16 cellular contexts compared by ENCODE assay signal in genomic region chr15:65883571-65883970, GRCh38. TPM values are rescaled to one million over a fixed set of nuclear protein-coding genes. Genes with fewer than 3 reads are reported as not detected.
DNase-seq lines count a peak whose midpoint lies in the region; ATAC-seq and TF ChIP-seq lines count a peak whose summit lies in the region.
"Had no signal": no experiment of that assay in that cellular context is flagged by ENCODE, and none has a peak within 500 bp of the region (broad histone marks: within the 10 kb centered on the region; RNA-seq: fewer than 3 reads in every experiment).

No MANE protein-coding gene starts in this region.

- CTCF ChIA-PET in Calu3 (lab: Charles Lee), result no interaction called here

- no peak for DNase-seq in T-helper 2 cell treated with Interferon-gamma antibody and Interleukin-4, amounts not matched to agents 5 μg/mL and 100 μg/mL, for 36 hours (ENCODE audit: low spot score)
- DNase-seq in T-helper 2 cell, result no peak
- no peak for DNase-seq in Calu3
- no peak for DNase-seq in activated naive CD8-positive, alpha-beta T cell treated with anti-CD3 and anti-CD28 coated beads for 36 hours
- no peak for DNase-seq in progenitor cell of endocrine pancreas (ENCODE audit: low spot score, unreplicated experiment)
- no peak for DNase-seq in GOT3 (lab: John Stamatoyannopoulos, UW)
- no peak for DNase-seq in left cardiac atrium
- DNase-seq: GF-D8, GM23248, KG1, NCI-H1092 treated with DMSO at 0.1 percent for 48 hours, NCI-H1694 treated with DMSO at 0.1 percent for 48 hours, NCI-H446, Right ventricle myocardium superior had no signal

- ATAC-seq in left cardiac atrium, result no peak
- ATAC-seq in GM18870 (IDR thresholded peaks at IDR 0.05; ENCODE audit: unreplicated experiment), result no peak
- ATAC-seq: Panc1 had no signal

- peaks cover 72% of the 10 kb centered on the region for H3K36me3 Mint-ChIP-seq in T-helper 2 cell treated with Interferon-gamma antibody and Interleukin-4, amounts not matched to agents 5 μg/mL and 100 μg/mL, for 36 hours (ENCODE audit: low read depth)
- peaks cover 59% of the 10 kb centered on the region for H3K36me3 Mint-ChIP-seq in Calu3 (ENCODE audit: insufficient read depth, unreplicated experiment)
- peaks cover 38% of the 10 kb centered on the region for H3K36me3 Mint-ChIP-seq in activated naive CD8-positive, alpha-beta T cell treated with anti-CD3 and anti-CD28 coated beads for 36 hours
- peaks cover 32% of the 10 kb centered on the region for H3K36me3 Mint-ChIP-seq in progenitor cell of endocrine pancreas (ENCODE audit: insufficient read depth)

- H3K9me3 Mint-ChIP-seq in T-helper 2 cell treated with Interferon-gamma antibody and Interleukin-4, amounts not matched to agents 5 μg/mL and 100 μg/mL, for 36 hours, result peaks cover 2% of the 10 kb centered on the region
- H3K9me3 Mint-ChIP-seq in Calu3 (ENCODE audit: low read depth, unreplicated experiment) (no peaks in the 10 kb centered on the region), progenitor cell of endocrine pancreas (ENCODE audit: low read depth) (no peaks in the 10 kb centered on the region)
- no peaks in the 10 kb centered on the region for H3K9me3 Mint-ChIP-seq in activated naive CD8-positive, alpha-beta T cell treated with anti-CD3 and anti-CD28 coated beads for 36 hours

- TF ChIP-seq CTCF in Calu3 (IDR thresholded peaks at IDR 0.05; ENCODE audit: unreplicated experiment), result no peak
- TF ChIP-seq CTCF in progenitor cell of endocrine pancreas (IDR thresholded peaks at IDR 0.05; ENCODE audit: unreplicated experiment), result no peak

- no peak overlapping the region for H3K27ac Mint-ChIP-seq in T-helper 2 cell treated with Interferon-gamma antibody and Interleukin-4, amounts not matched to agents 5 μg/mL and 100 μg/mL, for 36 hours
- H3K27ac Mint-ChIP-seq in Calu3 (ENCODE audit: unreplicated experiment) (peak overlapping the region; percentile 27), progenitor cell of endocrine pancreas (peak overlapping the region; percentile 51)
- H3K27ac Mint-ChIP-seq in activated naive CD8-positive, alpha-beta T cell treated with anti-CD3 and anti-CD28 coated beads for 36 hours, result peak overlapping the region; percentile 20

- H3K27me3 Mint-ChIP-seq in T-helper 2 cell treated with Interferon-gamma antibody and Interleukin-4, amounts not matched to agents 5 μg/mL and 100 μg/mL, for 36 hours (ENCODE audit: low read depth), result no peaks in the 10 kb centered on the region
- H3K27me3 Mint-ChIP-seq in Calu3 (ENCODE audit: unreplicated experiment), result no peaks in the 10 kb centered on the region
- H3K27me3 Mint-ChIP-seq in activated naive CD8-positive, alpha-beta T cell treated with anti-CD3 and anti-CD28 coated beads for 36 hours, result no peaks in the 10 kb centered on the region
- no peaks in the 10 kb centered on the region for H3K27me3 Mint-ChIP-seq in progenitor cell of endocrine pancreas

- BruUV-seq in Calu3 (replicated peaks; lab: Mats Ljungman, UMichigan), result no TSS peak

- H3K4me3 Mint-ChIP-seq in T-helper 2 cell treated with Interferon-gamma antibody and Interleukin-4, amounts not matched to agents 5 μg/mL and 100 μg/mL, for 36 hours, result peak overlapping the region; percentile 7
- H3K4me3 Mint-ChIP-seq in Calu3 (ENCODE audit: low read depth, unreplicated experiment), result no peak overlapping the region
- H3K4me3 Mint-ChIP-seq in activated naive CD8-positive, alpha-beta T cell treated with anti-CD3 and anti-CD28 coated beads for 36 hours, result no peak overlapping the region
- H3K4me3 Mint-ChIP-seq in progenitor cell of endocrine pancreas (ENCODE audit: low read depth), result no peak overlapping the region

- peaks cover 60% of the 10 kb centered on the region for H3K4me1 Mint-ChIP-seq in T-helper 2 cell treated with Interferon-gamma antibody and Interleukin-4, amounts not matched to agents 5 μg/mL and 100 μg/mL, for 36 hours (ENCODE audit: low read depth)
- H3K4me1 Mint-ChIP-seq in Calu3 (ENCODE audit: low read depth, unreplicated experiment) (peaks cover 34% of the 10 kb centered on the region), progenitor cell of endocrine pancreas (ENCODE audit: low read depth) (peaks cover 6% of the 10 kb centered on the region)
- peaks cover 63% of the 10 kb centered on the region for H3K4me1 Mint-ChIP-seq in activated naive CD8-positive, alpha-beta T cell treated with anti-CD3 and anti-CD28 coated beads for 36 hours

- intact Hi-C loops in Calu3 (cut with micrococcal nuclease; ENCODE audit: unreplicated experiment) (no loop called here), left cardiac atrium (cut with DNase I) (no loop called here)

RNA-seq across cellular contexts. Expression of gene RAB11A, which starts 14.3 kb away (rescaled TPM):
- total RNA-seq in Calu3 (2022), result 404 and 407 TPM in 2 replicates
- 100 to 1,000 TPM; 129 to 130 TPM for total RNA-seq in activated naive CD8-positive, alpha-beta T cell treated with anti-CD3 and anti-CD28 coated beads for 36 hours
- 220 and 234 TPM in 2 replicates for total RNA-seq in progenitor cell of endocrine pancreas
- total RNA-seq in left cardiac atrium, result 100 to 1,000 TPM; 159 to 202 TPM
